Comparison of ENCODE assay signal across 1 cellular context in the genomic region with DNA sequence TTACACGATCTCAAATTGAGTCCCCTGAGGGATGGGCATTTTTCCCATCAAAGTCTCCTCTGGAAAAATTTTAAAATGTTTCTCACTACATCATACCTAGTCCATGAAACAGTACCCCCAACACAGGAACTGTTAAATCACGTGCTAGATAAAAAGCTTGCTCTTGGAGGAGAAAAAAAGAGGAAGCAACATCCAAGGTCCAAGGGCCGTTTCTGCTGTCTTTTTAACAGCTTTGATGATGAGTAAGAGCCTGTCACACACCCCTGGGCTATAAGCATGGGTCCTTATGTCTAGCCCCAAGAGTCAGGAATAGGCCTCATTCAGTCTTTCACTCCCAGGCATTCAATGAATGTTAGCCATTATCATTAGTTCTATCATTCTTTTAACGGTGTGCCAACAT.
TF ChIP-seq lines count a peak whose summit lies in the region.

No MANE protein-coding gene starts in this region.

TF ChIP-seq in H1, 55 proteins besides CTCF, POLR2A, EP300 and RAD21 (continued from another document):
- TF ChIP-seq ATF2 (IDR thresholded peaks at IDR 0.05; ENCODE audit: low read length) (no peak), POU5F1 (IDR thresholded peaks at IDR 0.05; ENCODE audit: low read depth, low read length) (no peak), GABPA (IDR thresholded peaks at IDR 0.05; ENCODE audit: borderline replicate concordance, insufficient read depth, low read length) (no peak), POLR2AphosphoS5 (IDR thresholded peaks at IDR 0.05; ENCODE audit: low read depth, low read length) (no peak), MAFK (IDR thresholded peaks at IDR 0.05; ENCODE audit: low read depth, low read length) (no peak), SP1 (IDR thresholded peaks at IDR 0.05; ENCODE audit: low read depth, low read length) (no peak), SIRT6 (IDR thresholded peaks at IDR 0.05; ENCODE audit: low read length) (no peak), SP2 (IDR thresholded peaks at IDR 0.05; ENCODE audit: low read length) (no peak), SAP30 (IDR thresholded peaks at IDR 0.05; ENCODE audit: insufficient read depth, insufficient replicate concordance, low read length) (no peak)
